In genomic region chr3:172516318-172517214, GRCh38 we compare ENCODE assay signal across 8 cellular contexts. TPM values are rescaled to one million over a fixed set of nuclear protein-coding genes. Genes with fewer than 3 reads are reported as not detected.
DNase-seq lines count a peak whose midpoint lies in the region; ATAC-seq and TF ChIP-seq lines count a peak whose summit lies in the region.

No MANE protein-coding gene starts in this region.

- BruUV-seq in IMR-90 (replicated peaks; lab: Mats Ljungman, UMichigan) = no TSS peak

- no peak overlapping the region for H3K4me3 ChIP-seq in IMR-90 (ENCODE audit: insufficient read depth, low read depth, low read length)
- H3K4me3 ChIP-seq in choroid plexus epithelial cell (ENCODE audit: low read depth, low read length) = no peak overlapping the region

- ATAC-seq in IMR-90 (ENCODE audit: low read depth) (peak; percentile 81), naive B cell (ENCODE audit: low read depth in 2 of 2) (no peak), HG02852 (IDR thresholded peaks at IDR 0.05; ENCODE audit: unreplicated experiment) (no peak), GM19351 (IDR thresholded peaks at IDR 0.05; ENCODE audit: unreplicated experiment) (no peak), HG02798 (IDR thresholded peaks at IDR 0.05; ENCODE audit: poor library complexity, unreplicated experiment) (no peak)

- H3K36me3 Mint-ChIP-seq in naive B cell = peaks cover 28 to 33% of the 10 kb centered on the region in 2 donors

- intact Hi-C loops in IMR-90 (cut with micrococcal nuclease) = no loop called here

- H3K27ac ChIP-seq in C4-2B (peak overlapping the region; percentile 92), IMR-90 (ENCODE audit: insufficient read depth, low read length) (peak overlapping the region; percentile 49; the same call in 1 of the 2 replicates)

- no peaks in the 10 kb centered on the region for H3K9me3 ChIP-seq in IMR-90 (ENCODE audit: control insufficient read depth, insufficient read depth, low read length)

- H3K27me3 Mint-ChIP-seq in naive B cell = no peaks in the 10 kb centered on the region

- H3K4me1 ChIP-seq in IMR-90 (ENCODE audit: control insufficient read depth, insufficient read depth, low read length) = peaks cover 12% of the 10 kb centered on the region

- no peaks in the 10 kb centered on the region for H3K79me1 ChIP-seq in IMR-90 (ENCODE audit: low read depth in 1 of 2, low read length in 2 of 2)

- no peaks in the 10 kb centered on the region for H3K9me3 Mint-ChIP-seq in naive B cell

- H2AFZ ChIP-seq in IMR-90 (replicated peaks; ENCODE audit: low read length, poor library complexity) = peak overlapping the region; percentile 87

- no peaks in the 10 kb centered on the region for H3K36me3 ChIP-seq in IMR-90 (ENCODE audit: control insufficient read depth, insufficient read depth, low read length)

- dilution Hi-C loops in IMR-90 (cut with HindIII; ENCODE audit: low sequenced_read_pairs, unreplicated experiment) = no loop called here

- H3K4me2 ChIP-seq in IMR-90 (ENCODE audit: low read depth, low read length) = peak overlapping the region; percentile 20; the same call in 1 of the 2 replicates

- H2AK9ac ChIP-seq in IMR-90 (replicated peaks; ENCODE audit: low read depth, low read length, poor library complexity) = peak overlapping the region; percentile 82

- peaks cover 9% of the 10 kb centered on the region for H3K9me1 ChIP-seq in IMR-90 (ENCODE audit: insufficient read depth, low read length)

- peak overlapping the region; percentile 23; the same call in 1 of the 2 replicates for H3K23ac ChIP-seq in IMR-90 (ENCODE audit: low read depth, low read length)

- POLR2A ChIA-PET in IMR-90 (lab: Charles Lee; ENCODE audit: unreplicated experiment) = no interaction called here

- H4K20me1 ChIP-seq in IMR-90 (ENCODE audit: insufficient read depth, low read length) = no peaks in the 10 kb centered on the region

- no peak for TF ChIP-seq CTCF in C4-2B (conservative IDR thresholded peaks at IDR 0.05)
- TF ChIP-seq CTCF in IMR-90 (conservative IDR thresholded peaks at IDR 0.05; ENCODE audit: low read depth, low read length) = no peak
- TF ChIP-seq CTCF in choroid plexus epithelial cell (conservative IDR thresholded peaks at IDR 0.05; ENCODE audit: low read depth, low read length) = no peak

- peak; percentile 94 for DNase-seq in IMR-90
- DNase-seq in choroid plexus epithelial cell (ENCODE audit: low read depth) = peak; percentile 49
- no peak for DNase-seq in naive B cell
- DNase-seq in islet precursor cell = no peak

- H3K56ac ChIP-seq in IMR-90 (ENCODE audit: extremely low read depth, insufficient read depth, low read length) = peak overlapping the region; percentile 36; the same call in 1 of the 2 replicates

- no peak for TF ChIP-seq POLR2A in IMR-90 (IDR thresholded peaks at IDR 0.05; ENCODE audit: low read depth, low read length)

- H3K18ac ChIP-seq in IMR-90 (ENCODE audit: low read depth, low read length) = peak overlapping the region; percentile 53; the same call in 1 of the 2 replicates

- peak overlapping the region; percentile 77; the same call in 2 of the 3 replicates for H2BK15ac ChIP-seq in IMR-90 (ENCODE audit: low read depth, low read length)

- CTCF ChIA-PET in IMR-90 (lab: Yijun Ruan, JAX) = interaction anchor here (1.0 kb wide), 1 partner anchor 14 kb away, joined by 3 read pairs; no protein-coding TSS in a partner anchor

- 14% methylated on average over 2 of the region's 7 CpGs; no CpG with 5 or more reads in 1 of the 2 experiments for WGBS in IMR-90 (ENCODE audit: extremely low coverage in 2 of 2, insufficient read length in 1 of 2), 2 experiments

- H3K4ac ChIP-seq in IMR-90 (ENCODE audit: low read depth, low read length) = peak overlapping the region; percentile 34

- peak overlapping the region in 5 of 6 donors; percentile 83 to 93 (median 85) for H3K27ac Mint-ChIP-seq in naive B cell

- no peak for TF ChIP-seq RAD21 in IMR-90 (IDR thresholded peaks at IDR 0.05; ENCODE audit: low read length)

- H4K5ac ChIP-seq in IMR-90 (ENCODE audit: low read depth, low read length) = peak overlapping the region; percentile 61; the same call in 1 of the 2 replicates

- H3K14ac ChIP-seq in IMR-90 (replicated peaks; ENCODE audit: low read depth, low read length) = peak overlapping the region; percentile 87

- H3K4me3 Mint-ChIP-seq in naive B cell = peak overlapping the region in 2 of 8 donors; percentile 17 to 73

- H3K27me3 ChIP-seq in IMR-90 (ENCODE audit: control insufficient read depth, insufficient read depth, low read length) = 0 out of 2 replicates have a peak, but pooled peaks cover 2% of the 10 kb centered on the region

- in situ Hi-C loops in IMR-90 (cut with MboI; ENCODE audit: low sequenced_read_pairs) = no loop called here

- H2BK20ac ChIP-seq in IMR-90 (ENCODE audit: low read depth, low read length) = peak overlapping the region; percentile 36; the same call in 1 of the 2 replicates

- peak overlapping the region; percentile 66 for H2AK5ac ChIP-seq in IMR-90 (ENCODE audit: low read depth, low read length)

- peak overlapping the region; percentile 53 for H2BK5ac ChIP-seq in IMR-90 (ENCODE audit: low read depth, low read length, poor library complexity, severe bottlenecking)

- H4K91ac ChIP-seq in IMR-90 (ENCODE audit: insufficient read depth, low read depth, low read length) = peak overlapping the region; percentile 10

- H2BK120ac ChIP-seq in IMR-90 (ENCODE audit: low read depth, low read length) = peak overlapping the region; percentile 65; the same call in 1 of the 2 replicates

- no peak overlapping the region for H3K9ac ChIP-seq in IMR-90 (ENCODE audit: low read depth, low read length)

- H3K4me1 Mint-ChIP-seq in naive B cell = peaks cover 69 to 85% (median 84%) of the 10 kb centered on the region in 3 donors

- peak overlapping the region in 1 of 2 experiments; percentile 56; a peak in 2 of 4 replicates for H4K8ac ChIP-seq in IMR-90 (ENCODE audit: low read depth in 2 of 2, low read length in 2 of 2)

TF ChIP-seq in IMR-90, 13 proteins besides CTCF, POLR2A, EP300 and RAD21:
- TF ChIP-seq, protein P1, sequence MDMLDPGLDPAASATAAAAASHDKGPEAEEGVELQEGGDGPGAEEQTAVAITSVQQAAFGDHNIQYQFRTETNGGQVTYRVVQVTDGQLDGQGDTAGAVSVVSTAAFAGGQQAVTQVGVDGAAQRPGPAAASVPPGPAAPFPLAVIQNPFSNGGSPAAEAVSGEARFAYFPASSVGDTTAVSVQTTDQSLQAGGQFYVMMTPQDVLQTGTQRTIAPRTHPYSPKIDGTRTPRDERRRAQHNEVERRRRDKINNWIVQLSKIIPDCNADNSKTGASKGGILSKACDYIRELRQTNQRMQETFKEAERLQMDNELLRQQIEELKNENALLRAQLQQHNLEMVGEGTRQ (IDR thresholded peaks at IDR 0.05; ENCODE audit: low read depth, low read length) = no peak
- TF ChIP-seq SMC3 (IDR thresholded peaks at IDR 0.05; ENCODE audit: low read depth, low read length) (no peak), CHD1 (IDR thresholded peaks at IDR 0.05; ENCODE audit: low read depth, low read length) (no peak), RFX5 (IDR thresholded peaks at IDR 0.05; ENCODE audit: low read depth, low read length) (no peak), RCOR1 (IDR thresholded peaks at IDR 0.05; ENCODE audit: insufficient replicate concordance, low read length) (peak; percentile 20)
- TF ChIP-seq, protein P2, sequence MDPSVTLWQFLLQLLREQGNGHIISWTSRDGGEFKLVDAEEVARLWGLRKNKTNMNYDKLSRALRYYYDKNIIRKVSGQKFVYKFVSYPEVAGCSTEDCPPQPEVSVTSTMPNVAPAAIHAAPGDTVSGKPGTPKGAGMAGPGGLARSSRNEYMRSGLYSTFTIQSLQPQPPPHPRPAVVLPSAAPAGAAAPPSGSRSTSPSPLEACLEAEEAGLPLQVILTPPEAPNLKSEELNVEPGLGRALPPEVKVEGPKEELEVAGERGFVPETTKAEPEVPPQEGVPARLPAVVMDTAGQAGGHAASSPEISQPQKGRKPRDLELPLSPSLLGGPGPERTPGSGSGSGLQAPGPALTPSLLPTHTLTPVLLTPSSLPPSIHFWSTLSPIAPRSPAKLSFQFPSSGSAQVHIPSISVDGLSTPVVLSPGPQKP (IDR thresholded peaks at IDR 0.05; ENCODE audit: borderline replicate concordance, low read depth, low read length) = no peak

RNA-seq across cellular contexts. Expression of gene TNFSF10, which starts 6.7 kb away (rescaled TPM):
- total RNA-seq in IMR-90 (2012; rRNA removed) = 1.1 and 1.3 TPM in 2 replicates
- polyA plus RNA-seq in IMR-90 (2012; rRNA removed) (0.63 and 0.79 TPM in 2 replicates), naive B cell (ENCODE audit: low read depth in 6 of 6) (10 to 100 TPM; 26.6 to 67.1 (median 39.4) TPM)
- polyA plus RNA-seq in IMR-90 (2012; cell fraction: cytosol; rRNA removed) = 0.62 and 0.92 TPM in 2 replicates
- 0.30 and 0.40 TPM in 2 replicates for polyA plus RNA-seq in IMR-90 (2012; cell fraction: nucleus; rRNA removed; ENCODE audit: low replicate concordance)

Comparison
In these comparisons a context has a peak if more than half of its experiments do, and no peak if none do; other contexts are left out.
1. DNase-seq: peak in IMR-90 (single experiment) and choroid plexus epithelial cell (single experiment); none in naive B cell (single experiment) and islet precursor cell (single experiment).
2. RNA of gene TNFSF10, which starts 6.7 kb away (polyA plus RNA-seq): 26.6 to 67.1 TPM in naive B cell; 0.30 to 0.92 TPM in IMR-90; every median in the first group is over 10 times any median in the second.